Comparison of ENCODE assay signal across 1 cellular context in genomic region chr7:5696346-5697100, GRCh38.
TF ChIP-seq lines count a peak whose summit lies in the region.

No MANE protein-coding gene starts in this region.

TF ChIP-seq in GM12878, 131 proteins besides CTCF, POLR2A, EP300 and RAD21 (continued from another document):
- TF ChIP-seq HSF1 (IDR thresholded peaks at IDR 0.05; ENCODE audit: low read depth, low read length) = no peak
- no peak for TF ChIP-seq JUND (IDR thresholded peaks at IDR 0.05; ENCODE audit: low read depth, low read length)
- TF ChIP-seq NR2F1 (conservative IDR thresholded peaks at IDR 0.05) = no peak
- no peak for TF ChIP-seq YY1 (IDR thresholded peaks at IDR 0.05; ENCODE audit: low read depth, low read length)
- no peak for TF ChIP-seq SRF (IDR thresholded peaks at IDR 0.05; ENCODE audit: low read depth in 2 of 2, low read length in 2 of 2)
- no peak for TF ChIP-seq HDGF (IDR thresholded peaks at IDR 0.05)
- no peak for TF ChIP-seq NBN (IDR thresholded peaks at IDR 0.05)
- TF ChIP-seq FOXK2 (IDR thresholded peaks at IDR 0.05) = no peak
- TF ChIP-seq BRCA1 (IDR thresholded peaks at IDR 0.05; ENCODE audit: low read depth, low read length) = no peak
- TF ChIP-seq SMARCA5 (IDR thresholded peaks at IDR 0.05) = no peak
